8 cellular contexts compared by ENCODE assay signal in the genomic region with DNA sequence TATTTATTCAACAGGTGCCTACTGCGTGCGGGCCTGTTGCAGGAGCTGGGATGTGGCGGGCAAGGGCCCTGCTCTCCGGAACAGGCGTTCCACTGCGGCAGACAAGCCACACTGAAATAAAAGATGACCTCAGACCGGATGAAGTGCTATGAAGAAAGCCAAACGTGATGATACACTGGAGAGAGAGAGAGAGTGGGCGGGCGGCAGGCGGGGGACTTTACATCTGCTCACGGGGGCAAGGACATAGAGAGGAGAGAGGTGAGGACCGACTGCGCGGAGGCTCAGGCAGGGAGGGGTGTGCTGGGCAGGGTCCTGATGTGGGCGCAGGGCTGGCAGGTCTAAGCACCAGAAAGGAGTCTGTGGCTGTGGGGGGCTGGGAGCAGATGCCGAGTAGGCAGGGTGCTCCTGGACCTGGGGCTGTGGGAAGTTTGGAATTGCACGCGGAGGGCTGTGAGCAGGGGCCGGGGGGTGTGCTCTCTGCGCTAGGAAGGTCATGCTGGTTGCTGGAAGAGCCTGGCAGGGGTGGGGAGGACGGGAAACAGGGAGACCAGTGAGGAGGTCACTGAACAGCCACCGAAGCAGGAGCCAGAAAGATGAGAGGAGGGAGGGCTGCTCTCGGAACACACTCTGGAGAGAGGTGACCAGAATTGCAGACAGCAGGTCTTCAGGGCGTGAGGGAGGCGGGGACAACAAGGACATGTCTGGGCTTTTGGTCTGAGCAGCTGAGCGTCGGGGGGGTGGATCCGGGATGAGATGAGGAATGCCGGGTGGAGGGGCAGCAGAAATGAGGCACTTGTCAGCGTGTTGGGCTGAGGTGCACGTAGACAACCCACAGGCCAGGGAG. TPM values are rescaled to one million over a fixed set of nuclear protein-coding genes. Genes with fewer than 3 reads are reported as not detected.
DNase-seq lines count a peak whose midpoint lies in the region; ATAC-seq and TF ChIP-seq lines count a peak whose summit lies in the region.

No MANE protein-coding gene starts in this region.

- H3K27ac ChIP-seq in WERI-Rb-1 = peak overlapping the region; percentile 85
- peak overlapping the region; percentile 90 to 99 (median 96) for H3K27ac ChIP-seq in heart left ventricle

- intact Hi-C loops in heart left ventricle (cut with DNase I) = loop anchor here in 1 of 10 donors (1.0 kb wide), 1 partner anchor 8 kb away; no protein-coding TSS in a partner anchor

- 10 to 20% (median 13%) methylated on average over 31 to 32 of the region's 32 CpGs for WGBS in heart left ventricle, 4 donors

- H3K27me3 ChIP-seq in WERI-Rb-1 (ENCODE audit: insufficient read depth, low read depth, severe bottlenecking) (no peaks in the 10 kb centered on the region), heart left ventricle (no peaks in the 10 kb centered on the region)

- peak; percentile 61 to 67 for TF ChIP-seq POLR2A in heart left ventricle (IDR thresholded peaks at IDR 0.05)

- no peaks in the 10 kb centered on the region for H3K9me3 ChIP-seq in WERI-Rb-1 (ENCODE audit: severe bottlenecking)
- H3K9me3 ChIP-seq in heart left ventricle = no peaks in the 10 kb centered on the region

- ATAC-seq in heart left ventricle = peak; percentile 77 to 84 (median 82)
- no peak for ATAC-seq in GM21381 (IDR thresholded peaks at IDR 0.05; ENCODE audit: unreplicated experiment)
- ATAC-seq in HG03108 (IDR thresholded peaks at IDR 0.05; ENCODE audit: unreplicated experiment) = no peak

- DNase-seq in GOT3 (lab: John Stamatoyannopoulos, UW) (peak; percentile 21), WERI-Rb-1 (peak; percentile 91), heart left ventricle (peak; percentile 80 to 87 (median 84)), retina (peak; percentile 74), NCI-H446 (lab: John Stamatoyannopoulos, UW) (no peak), pons (ENCODE audit: low spot score) (no peak)

- H3K4me3 ChIP-seq in WERI-Rb-1 (ENCODE audit: low read depth, low read length) (peak overlapping the region; percentile 13), heart left ventricle (peak overlapping the region in 11 of 12 donors; percentile 14 to 57 (median 47))

- H3K36me3 ChIP-seq in WERI-Rb-1 = no peaks in the 10 kb centered on the region; the same call in 1 of the 2 replicates
- H3K36me3 ChIP-seq in heart left ventricle = peaks cover 0 to 6% (median 0%) of the 10 kb centered on the region in 9 donors

- peaks cover 32 to 95% (median 76%) of the 10 kb centered on the region in 12 donors for H3K4me1 ChIP-seq in heart left ventricle

- TF ChIP-seq CTCF in WERI-Rb-1 (IDR thresholded peaks at IDR 0.05; ENCODE audit: low read depth, low read length) (no peak), heart left ventricle (IDR thresholded peaks at IDR 0.05) (no peak)

RNA-seq across cellular contexts. Expression of a gene that starts 9.9 kb away (rescaled TPM):
- 100 to 1,000 TPM; 270 to 539 (median 466) TPM for total RNA-seq in heart left ventricle
- polyA plus RNA-seq in heart left ventricle = 100 to 1,000 TPM; 240 to 245 TPM

RNA-seq across cellular contexts. Expression of a gene that starts 25.6 kb away (rescaled TPM):
- 10 to 100 TPM; 32.4 to 67.0 (median 39.1) TPM for total RNA-seq in heart left ventricle
- 10 to 100 TPM; 30.1 to 75.6 TPM for polyA plus RNA-seq in heart left ventricle

RNA-seq across cellular contexts. Expression of a gene that starts 25.8 kb away (rescaled TPM):
- 10 to 100 TPM; 22.1 to 33.7 (median 24.0) TPM for total RNA-seq in heart left ventricle
- 10 to 100 TPM; 23.8 to 26.4 TPM for polyA plus RNA-seq in heart left ventricle

RNA-seq across cellular contexts. Expression of a gene that starts 36.3 kb away (rescaled TPM):
- 100 to 1,000 TPM in 3 of 9 donors, 10 to 100 TPM in 6; 67.0 to 155 (median 79.5) TPM for total RNA-seq in heart left ventricle
- 10 to 100 TPM; 69.1 to 88.6 TPM for polyA plus RNA-seq in heart left ventricle

RNA-seq across cellular contexts. Expression of a gene that starts 37.1 kb away (rescaled TPM):
- total RNA-seq in heart left ventricle = 10 to 100 TPM; 20.6 to 36.5 (median 27.9) TPM
- polyA plus RNA-seq in heart left ventricle = 10 to 100 TPM; 14.3 to 14.7 TPM

Comparison
In these comparisons a context has a peak if more than half of its experiments do, and no peak if none do; other contexts are left out.
1. DNase-seq: peak in GOT3 (single experiment), WERI-Rb-1 (single experiment), heart left ventricle (5 of 5) and retina (single experiment); none in NCI-H446 (0 of 2) and pons (single experiment).
2. ATAC-seq: peak in heart left ventricle (4 of 4); none in GM21381 (single experiment) and HG03108 (single experiment).